ENCODE assay signal across 8 cellular contexts in the genomic region with DNA sequence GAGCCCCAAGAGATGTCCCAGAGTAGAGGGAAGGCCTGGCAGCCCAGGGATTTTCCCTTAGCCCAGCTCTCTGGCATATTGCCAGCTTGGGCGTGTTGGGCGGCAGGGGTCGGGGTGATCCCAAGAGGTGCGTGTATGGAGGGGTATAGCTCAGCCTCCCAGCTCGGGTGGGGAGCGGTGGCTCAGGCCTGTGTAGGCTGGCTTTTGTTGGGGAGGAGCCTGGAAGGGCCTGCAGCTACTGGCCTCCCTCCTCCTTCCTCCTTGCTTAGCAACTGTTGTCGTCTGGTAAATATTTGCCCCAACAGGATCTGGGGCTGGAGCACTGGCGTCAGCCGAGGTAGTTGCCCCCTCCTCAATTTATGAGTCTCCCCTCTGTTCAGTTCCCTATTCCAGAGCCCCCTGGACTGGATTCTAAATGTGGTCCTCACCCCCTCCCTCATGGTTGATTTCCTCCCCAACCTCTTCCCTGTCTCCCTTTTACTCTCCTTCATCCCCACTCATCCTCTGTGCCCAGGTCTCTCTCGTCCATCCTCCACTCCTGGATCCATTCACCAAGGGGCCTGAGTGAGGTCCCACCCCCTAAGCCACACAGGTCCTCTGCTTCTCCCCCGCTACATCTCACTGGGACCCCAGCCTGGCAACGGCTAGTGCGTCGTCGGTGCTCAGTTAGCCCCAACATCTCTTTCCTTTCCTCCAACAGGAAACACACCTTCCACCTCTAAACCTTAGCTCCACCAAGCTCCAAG. TPM values are rescaled to one million over a fixed set of nuclear protein-coding genes. Genes with fewer than 3 reads are reported as not detected.
A peak's percentile ranks its signal among the peaks of the same experiment; 100 is the strongest.
DNase-seq lines count a peak whose midpoint lies in the region; ATAC-seq and TF ChIP-seq lines count a peak whose summit lies in the region.

No MANE protein-coding gene starts in this region.

- no peak for TF ChIP-seq CTCF in fibroblast of lung (conservative IDR thresholded peaks at IDR 0.05 in 1 of 2, IDR thresholded peaks at IDR 0.05 in 1 of 2; ENCODE audit: low read depth in 1 of 2, low read length in 2 of 2)
- TF ChIP-seq CTCF in osteoblast (IDR thresholded peaks at IDR 0.05; ENCODE audit: extremely low read depth, low read depth, low read length) = no peak

- H3K4me2 ChIP-seq in fibroblast of lung (ENCODE audit: extremely low read depth, insufficient read depth, low read length) (peak overlapping the region; percentile 91), osteoblast (ENCODE audit: insufficient read depth, low read length) (peak overlapping the region; percentile 64)

- no peaks in the 10 kb centered on the region for H3K36me3 ChIP-seq in fibroblast of lung (ENCODE audit: control insufficient read depth, insufficient read depth, low read length)
- no peaks in the 10 kb centered on the region for H3K36me3 ChIP-seq in osteoblast (ENCODE audit: insufficient read depth, low read length)

- peak overlapping the region; percentile 99 for H3K27ac ChIP-seq in fibroblast of lung (ENCODE audit: insufficient read depth, low read length)
- peak overlapping the region; percentile 97 for H3K27ac ChIP-seq in osteoblast (ENCODE audit: low read depth, low read length)

- no peaks in the 10 kb centered on the region for H4K20me1 ChIP-seq in fibroblast of lung (ENCODE audit: control insufficient read depth, extremely low read depth, insufficient read depth, low read length)
- no peaks in the 10 kb centered on the region for H4K20me1 ChIP-seq in osteoblast (ENCODE audit: insufficient read depth, low read length)

- DNase-seq in NCI-H1105 treated with DMSO at 0.1 percent for 48 hours (lab: John Stamatoyannopoulos, UW) = peak; percentile 23
- no peak for DNase-seq in NCI-H1105 (lab: John Stamatoyannopoulos, UW)
- peak; percentile 38 for DNase-seq in NCI-H1694 treated with DMSO at 0.1 percent for 48 hours (lab: John Stamatoyannopoulos, UW)
- peak; percentile 64 to 67 for DNase-seq in activated T-cell treated with anti-CD3 and anti-CD28 coated beads, Interleukin-2, amount 50 U/mL, for 48 hours
- DNase-seq in fibroblast of lung (ENCODE audit: low read depth in 2 of 2) = peak; percentile 75 to 90
- peak; percentile 97 for DNase-seq in osteoblast (ENCODE audit: insufficient read length, low spot score, missing footprints)
- no peak for DNase-seq in OCI-M2 (lab: John Stamatoyannopoulos, UW; ENCODE audit: unreplicated experiment)

- peak overlapping the region; percentile 80 for H3K9ac ChIP-seq in fibroblast of lung (ENCODE audit: insufficient read depth, low read length)

- H3K9me3 ChIP-seq in fibroblast of lung (ENCODE audit: control insufficient read depth, insufficient read depth, low read depth, low read length) (no peaks in the 10 kb centered on the region), osteoblast (ENCODE audit: low read depth, low read length) (no peaks in the 10 kb centered on the region)

- H3K4me3 ChIP-seq in fibroblast of lung (replicated peaks in 1 of 4; ENCODE audit: control extremely low read depth in 1 of 4, insufficient read depth in 1 of 4, low read depth in 3 of 4, low read length in 4 of 4) (peak overlapping the region in 2 of 4 experiments; percentile 19 to 48), osteoblast (ENCODE audit: insufficient read depth, low read length) (peak overlapping the region; percentile 44)

- ATAC-seq in HG02885 (IDR thresholded peaks at IDR 0.05; ENCODE audit: poor library complexity, unreplicated experiment) = no peak

- H3K79me2 ChIP-seq in fibroblast of lung (ENCODE audit: control insufficient read depth, insufficient read depth, low read length) = peaks cover 7% of the 10 kb centered on the region
- peaks cover 17% of the 10 kb centered on the region for H3K79me2 ChIP-seq in osteoblast (ENCODE audit: insufficient read depth, low read length)

- H3K4me1 ChIP-seq in fibroblast of lung (ENCODE audit: control insufficient read depth, extremely low read depth, insufficient read depth, low read length) (peaks cover 45% of the 10 kb centered on the region), osteoblast (ENCODE audit: insufficient read depth, low read length) (peaks cover 61% of the 10 kb centered on the region)

- H3K27me3 ChIP-seq in fibroblast of lung (ENCODE audit: control insufficient read depth, insufficient read depth, low read length) (no peaks in the 10 kb centered on the region), osteoblast (ENCODE audit: insufficient read depth, low read length) (no peaks in the 10 kb centered on the region)

- H2AFZ ChIP-seq in fibroblast of lung (ENCODE audit: low read length) (no peak overlapping the region), osteoblast (ENCODE audit: low read length) (no peak overlapping the region)

RNA-seq across cellular contexts. Expression of a gene that starts 10.3 kb away (rescaled TPM):
- 780 and 1,150 TPM in 2 replicates for total RNA-seq in fibroblast of lung
- 613 and 813 TPM in 2 replicates for polyA plus RNA-seq in fibroblast of lung
- 891 and 1,369 TPM in 2 replicates for polyA plus RNA-seq in fibroblast of lung (2012)
- polyA minus RNA-seq in fibroblast of lung (ENCODE audit: low replicate concordance) = 720 and 826 TPM in 2 replicates
- total RNA-seq in osteoblast = 774 and 854 TPM in 2 replicates

RNA-seq across cellular contexts. Expression of a gene that starts 22.0 kb away (rescaled TPM):
- total RNA-seq in fibroblast of lung (1.5 and 1.7 TPM in 2 replicates), osteoblast (0.88 and 1.1 TPM in 2 replicates)
- polyA plus RNA-seq in fibroblast of lung = 0.96 and 2.1 TPM in 2 replicates
- 0.94 and 2.9 TPM in 2 replicates for polyA plus RNA-seq in fibroblast of lung (2012)
- 2.4 and 3.9 TPM in 2 replicates for polyA minus RNA-seq in fibroblast of lung (ENCODE audit: low replicate concordance)

RNA-seq across cellular contexts. Expression of a gene that starts 43.3 kb away (rescaled TPM):
- total RNA-seq in fibroblast of lung = not detected in 2 replicates
- not detected in 2 replicates for polyA plus RNA-seq in fibroblast of lung
- polyA plus RNA-seq in fibroblast of lung (2012) = not detected in 2 replicates
- polyA minus RNA-seq in fibroblast of lung (ENCODE audit: low replicate concordance) = 1.2 TPM in 1 of 2 replicates, not detected in the other
- not detected in 2 replicates for total RNA-seq in osteoblast

RNA-seq across cellular contexts. Expression of a gene that starts 49.1 kb away (rescaled TPM):
- total RNA-seq in fibroblast of lung (0.77 and 0.99 TPM in 2 replicates), osteoblast (1.5 and 1.8 TPM in 2 replicates)
- polyA plus RNA-seq in fibroblast of lung = 0.24 and 0.27 TPM in 2 replicates
- polyA plus RNA-seq in fibroblast of lung (2012) = 0.28 and 0.44 TPM in 2 replicates
- 0.27 and 1.8 TPM in 2 replicates for polyA minus RNA-seq in fibroblast of lung (ENCODE audit: low replicate concordance)

RNA-seq across cellular contexts. Expression of a gene that starts 49.7 kb away (rescaled TPM):
- total RNA-seq in fibroblast of lung (75.0 and 84.7 TPM in 2 replicates), osteoblast (36.6 and 40.1 TPM in 2 replicates)
- 56.3 and 59.0 TPM in 2 replicates for polyA plus RNA-seq in fibroblast of lung
- 91.5 and 97.8 TPM in 2 replicates for polyA plus RNA-seq in fibroblast of lung (2012)
- polyA minus RNA-seq in fibroblast of lung (ENCODE audit: low replicate concordance) = 40.3 and 60.4 TPM in 2 replicates

Comparison
In these comparisons a context has a peak if more than half of its experiments do, and no peak if none do; other contexts are left out.
1. DNase-seq: peak in NCI-H1105 treated with DMSO at 0.1 percent for 48 hours (single experiment), NCI-H1694 treated with DMSO at 0.1 percent for 48 hours (single experiment), activated T-cell treated with anti-CD3 and anti-CD28 coated beads, Interleukin-2, amount 50 U/mL, for 48 hours (2 of 2), fibroblast of lung (2 of 2) and osteoblast (single experiment); none in NCI-H1105 (single experiment) and OCI-M2 (single experiment).